Comparison of ENCODE assay signal across 17 cellular contexts in the genomic region with DNA sequence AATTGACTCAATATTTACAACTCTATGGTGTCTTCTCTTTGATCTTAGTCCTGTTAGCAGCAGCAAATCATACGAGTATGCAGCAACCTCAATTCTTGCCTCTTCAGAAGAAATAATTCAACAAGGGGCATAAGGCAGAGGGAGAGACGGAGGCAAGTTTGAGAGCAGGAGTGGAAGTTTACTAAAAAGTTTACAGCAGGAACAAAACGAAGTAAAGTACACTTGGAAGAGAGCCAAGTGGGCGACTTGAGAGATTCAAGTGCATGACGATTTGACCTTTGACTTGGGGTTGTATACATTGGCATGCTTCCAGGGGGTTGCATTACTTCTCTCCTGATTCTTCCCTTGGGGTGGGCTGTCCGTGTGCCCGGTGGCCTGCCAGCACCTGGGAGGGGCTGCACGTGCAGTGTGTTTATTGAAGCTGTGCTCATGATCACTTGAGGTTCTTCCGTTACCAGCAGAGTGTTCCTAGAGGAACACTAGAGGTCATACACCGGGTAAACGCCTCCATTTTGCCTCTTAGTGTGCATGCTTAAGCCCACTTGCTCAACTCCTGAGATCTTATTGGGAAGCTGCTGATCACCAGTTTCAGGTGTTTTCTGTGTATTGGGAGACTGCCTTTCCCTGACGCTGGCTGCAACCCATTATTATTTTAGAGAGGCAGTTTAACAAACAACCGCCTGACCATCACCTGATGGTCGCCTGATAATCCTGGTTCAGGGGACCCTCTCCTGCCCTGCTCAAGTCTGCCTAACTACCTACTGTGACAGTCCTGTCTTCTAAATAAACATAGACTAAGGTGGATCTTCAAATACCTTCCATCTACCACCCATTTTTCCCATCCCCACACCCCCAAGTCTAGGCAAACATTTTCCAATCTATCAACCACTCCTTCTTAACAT.
DNase-seq lines count a peak whose midpoint lies in the region; ATAC-seq, FAIRE-seq and TF ChIP-seq lines count a peak whose summit lies in the region.
"Had no signal": no experiment of that assay in that cellular context is flagged by ENCODE, and none has a peak within 500 bp of the region (broad histone marks: within the 10 kb centered on the region; RNA-seq: fewer than 3 reads in every experiment).

No MANE protein-coding gene starts in this region.

- CTCF ChIA-PET in PC-9 (lab: Charles Lee), result no interaction called here

- H3K4me2 ChIP-seq in PC-9, result peak overlapping the region; percentile 10; the same call in 1 of the 2 replicates

- FAIRE-seq in small intestine (lab: Jason Lieb, UNC), result no peak
- FAIRE-seq: islet of Langerhans had no signal

- H3K79me2 ChIP-seq in PC-9 (ENCODE audit: low read depth), result no peaks in the 10 kb centered on the region

- H3K27me3 ChIP-seq in PC-9 (ENCODE audit: insufficient read depth, low read depth) (peaks cover 39% of the 10 kb centered on the region), small intestine (ENCODE audit: control insufficient read depth in 2 of 2, insufficient read depth in 2 of 2, low read length in 2 of 2) (no peaks in the 10 kb centered on the region), aorta (ENCODE audit: control insufficient read depth in 1 of 2, insufficient read depth in 2 of 2, low read length in 1 of 2) (no peaks in the 10 kb centered on the region)
- H3K27me3 ChIP-seq: MG63 had no signal

- no peak for ATAC-seq in aorta (ENCODE audit: low FRiP score)
- ATAC-seq: activated naive CD8-positive, alpha-beta T cell treated with anti-CD3 and anti-CD28 coated beads, Interleukin-2, amount 50 U/mL, for 24 hours had no signal

- TF ChIP-seq CTCF in PC-9 (conservative IDR thresholded peaks at IDR 0.05), result no peak
- no peak for TF ChIP-seq CTCF in fibroblast of pulmonary artery (IDR thresholded peaks at IDR 0.05; ENCODE audit: low read length, missing control alignments)

- no peak overlapping the region for H2AFZ ChIP-seq in PC-9

- intact Hi-C loops in PC-9 (cut with micrococcal nuclease; ENCODE audit: unreplicated experiment), result no loop called here
- intact Hi-C loops in aorta (cut with DNase I), result no loop called here

- H3K9me2 ChIP-seq in PC-9 (ENCODE audit: insufficient read depth), result no peaks in the 10 kb centered on the region

- POLR2A ChIA-PET in PC-9 (lab: Charles Lee; ENCODE audit: unreplicated experiment), result no interaction called here

- DNase-seq in LHCN-M2 (ENCODE audit: low read depth), result peak; percentile 19
- no peak for DNase-seq in PC-9
- peak; percentile 22 for DNase-seq in fibroblast of pulmonary artery (ENCODE audit: low read depth)
- peak; percentile 92 for DNase-seq in small intestine
- DNase-seq in NCI-H82 treated with DMSO at 0.1 percent for 48 hours (lab: John Stamatoyannopoulos, UW; ENCODE audit: unreplicated experiment), result no peak
- no peak for DNase-seq in aorta
- DNase-seq in epidermal melanocyte (ENCODE audit: insufficient read length, low spot score), result no peak
- DNase-seq in NCI-H146 treated with DMSO at 0.1 percent for 48 hours (lab: John Stamatoyannopoulos, UW; ENCODE audit: unreplicated experiment), result no peak
- DNase-seq: activated B cell treated with CpG ODN at 0.5 μM for 24 hours; activated CD8-positive, alpha-beta memory T cell treated with anti-CD3 and anti-CD28 coated beads, Interleukin-2, amount 50 U/mL, for 4 hours; activated naive CD8-positive, alpha-beta T cell treated with anti-CD3 and anti-CD28 coated beads, Interleukin-2, amount 50 U/mL, for 24 hours; COR-L47; foreskin melanocyte; MG63 had no signal

- H3K27ac ChIP-seq in PC-9 (no peak overlapping the region), small intestine (ENCODE audit: low read depth in 1 of 2, low read length in 1 of 2) (peak overlapping the region; percentile 12 to 36), aorta (ENCODE audit: low read depth in 1 of 2, low read length in 2 of 2) (no peak overlapping the region)
- H3K27ac ChIP-seq: SK-N-MC, thoracic aorta had no signal

- WGBS in small intestine, 3 donors, result 15 to 39% (median 27%) methylated on average over 14 of the region's 14 CpGs
- 59 to 60% methylated on average over 14 of the region's 14 CpGs for WGBS in aorta, 2 donors

- no peaks in the 10 kb centered on the region for H3K4me1 ChIP-seq in PC-9 (replicated peaks; ENCODE audit: insufficient read depth)
- peaks cover 2 to 4% of the 10 kb centered on the region in 2 donors for H3K4me1 ChIP-seq in small intestine (ENCODE audit: control insufficient read depth in 2 of 2, insufficient read depth in 1 of 2, low read depth in 1 of 2, low read length in 1 of 2)
- H3K4me1 ChIP-seq in aorta (ENCODE audit: control insufficient read depth in 1 of 2, insufficient read depth in 2 of 2, low read length in 2 of 2), result no peaks in the 10 kb centered on the region

- BruUV-seq in PC-9 (replicated peaks; lab: Mats Ljungman, UMichigan), result no TSS peak

- H3F3A ChIP-seq in PC-9 (ENCODE audit: insufficient read depth, low read depth), result no peaks in the 10 kb centered on the region

- H3K9me3 ChIP-seq in PC-9 (ENCODE audit: insufficient read depth, low read depth) (no peaks in the 10 kb centered on the region), small intestine (ENCODE audit: control insufficient read depth, low read depth) (no peaks in the 10 kb centered on the region), aorta (ENCODE audit: control insufficient read depth, low read length) (peaks cover 2% of the 10 kb centered on the region)
- H3K9me3 ChIP-seq: MG63, thoracic aorta had no signal

- H3K36me3 ChIP-seq in PC-9 (ENCODE audit: low read depth), result no peaks in the 10 kb centered on the region
- H3K36me3 ChIP-seq in small intestine (ENCODE audit: control insufficient read depth in 2 of 2, insufficient read depth in 2 of 2, low read length in 2 of 2), result no peaks in the 10 kb centered on the region
- no peaks in the 10 kb centered on the region for H3K36me3 ChIP-seq in aorta (ENCODE audit: control insufficient read depth in 1 of 2, insufficient read depth in 2 of 2, low read length in 1 of 2)
- H3K36me3 ChIP-seq: MG63, thoracic aorta had no signal

- H3K4me3 ChIP-seq in PC-9 (no peak overlapping the region), fibroblast of pulmonary artery (replicated peaks; ENCODE audit: low read depth, low read length) (no peak overlapping the region), small intestine (ENCODE audit: low read depth in 1 of 2, low read length in 2 of 2) (no peak overlapping the region), aorta (ENCODE audit: low read length in 2 of 2) (no peak overlapping the region)
- H3K4me3 ChIP-seq: MG63, SK-N-MC, thoracic aorta had no signal

- no peaks in the 10 kb centered on the region for H4K20me1 ChIP-seq in PC-9 (ENCODE audit: insufficient read depth)

Comparison
In these comparisons a context has a peak if more than half of its experiments do, and no peak if none do; other contexts are left out.
1. DNase-seq: peak in LHCN-M2 (single experiment), fibroblast of pulmonary artery (single experiment) and small intestine (single experiment); none in PC-9 (0 of 2), NCI-H82 treated with DMSO at 0.1 percent for 48 hours (single experiment), aorta (0 of 2), epidermal melanocyte (single experiment) and NCI-H146 treated with DMSO at 0.1 percent for 48 hours (single experiment).
2. H3K27ac ChIP-seq: peak in small intestine (2 of 2); none in PC-9 (single experiment) and aorta (0 of 2).